Comparison of ENCODE assay signal across 12 cellular contexts in the genomic region with DNA sequence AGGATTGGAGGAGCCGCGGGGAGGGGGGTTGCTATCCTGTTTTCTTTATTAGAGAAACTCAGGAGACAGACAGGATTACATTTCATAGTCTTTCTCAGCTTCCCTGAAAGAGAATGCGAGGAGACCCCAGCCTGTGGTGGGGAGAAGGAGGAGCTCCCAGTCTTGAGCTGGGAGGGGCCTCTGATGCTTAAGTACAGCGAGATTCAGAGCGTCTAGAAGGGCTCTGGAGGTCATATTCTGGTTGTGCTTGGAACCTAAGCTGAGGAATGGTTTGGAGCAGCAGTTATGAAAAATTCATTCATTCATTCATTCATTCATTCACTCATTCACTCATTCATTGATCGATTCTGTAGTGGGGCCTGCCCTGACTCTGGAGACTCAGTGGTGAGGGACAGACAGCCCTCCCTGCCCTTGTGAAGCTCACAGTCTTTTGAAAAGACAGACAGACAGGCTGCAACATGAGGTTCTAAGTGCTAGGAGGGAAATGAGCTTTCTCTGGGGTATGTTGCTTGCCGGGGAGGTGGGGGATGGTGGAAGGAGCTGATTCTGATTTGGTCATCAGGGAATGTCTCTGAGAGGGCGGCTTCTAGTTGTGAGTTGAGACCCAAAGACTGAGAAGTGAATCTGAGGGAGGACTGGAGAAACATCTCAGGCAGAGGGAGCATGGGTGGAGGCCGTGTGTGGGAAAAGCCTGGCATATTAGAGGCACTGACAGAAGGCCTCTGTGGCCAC. TPM values are rescaled to one million over a fixed set of nuclear protein-coding genes. Genes with fewer than 3 reads are reported as not detected.
DNase-seq lines count a peak whose midpoint lies in the region; ATAC-seq, FAIRE-seq and TF ChIP-seq lines count a peak whose summit lies in the region.
"Had no signal": no experiment of that assay in that cellular context is flagged by ENCODE, and none has a peak within 500 bp of the region (broad histone marks: within the 10 kb centered on the region; RNA-seq: fewer than 3 reads in every experiment).

No MANE protein-coding gene starts in this region.

- no peak overlapping the region for H4K91ac ChIP-seq in H9 (ENCODE audit: insufficient read length, low read depth, low read length)

- FAIRE-seq in keratinocyte (lab: Jason Lieb, UNC) (peak; percentile 83), GM19239 (lab: Jason Lieb, UNC) (no peak)

- peaks cover 2% of the 10 kb centered on the region for H3K79me1 ChIP-seq in H9 (ENCODE audit: insufficient read depth, low read depth, low read length, poor library complexity, severe bottlenecking)

- H3K27ac ChIP-seq in H9 (ENCODE audit: insufficient read length, low read depth, low read length) (peak overlapping the region; percentile 82), keratinocyte (ENCODE audit: control insufficient read depth, insufficient read depth, low read length) (peak overlapping the region; percentile 75)

- H3K9me3 ChIP-seq in H9 (ENCODE audit: control insufficient read depth, low read depth, low read length) (no peaks in the 10 kb centered on the region), keratinocyte (ENCODE audit: control insufficient read depth, low read depth, low read length) (no peaks in the 10 kb centered on the region)
- H3K9me3 ChIP-seq: mucosa of descending colon had no signal

- H4K8ac ChIP-seq in H9 (replicated peaks; ENCODE audit: insufficient read length, low read depth, low read length), result no peak overlapping the region

- WGBS in H9 (ENCODE audit: extremely low coverage, insufficient read length, low lambda C conversion rate), result no CpG with 5 or more reads among the region's 9 CpGs

- no peak for TF ChIP-seq CTCF in H9 (conservative IDR thresholded peaks at IDR 0.05)
- TF ChIP-seq CTCF in brain (conservative IDR thresholded peaks at IDR 0.05), result no peak
- TF ChIP-seq CTCF in keratinocyte (optimal IDR thresholded peaks at IDR 0.05 in 1 of 3, IDR thresholded peaks at IDR 0.05 in 1 of 3, conservative IDR thresholded peaks at IDR 0.05 in 1 of 3; ENCODE audit: extremely low read depth in 1 of 3, insufficient read depth in 2 of 3, low read length in 3 of 3), result peak in 2 of 3 experiments; percentile 43 to 52

- peak overlapping the region; percentile 94 for H3K4me2 ChIP-seq in H9 (ENCODE audit: insufficient read depth, insufficient read length, low read length)
- peak overlapping the region; percentile 61 for H3K4me2 ChIP-seq in keratinocyte (ENCODE audit: control insufficient read depth, extremely low read depth, insufficient read depth, low read depth, low read length)

- H3K79me2 ChIP-seq in H9 (ENCODE audit: insufficient read depth, low read length), result peaks cover 27% of the 10 kb centered on the region
- peaks cover 34% of the 10 kb centered on the region for H3K79me2 ChIP-seq in keratinocyte (ENCODE audit: control insufficient read depth, insufficient read depth, low read length)

- no peak overlapping the region for H4K5ac ChIP-seq in H9 (ENCODE audit: insufficient read length, low read depth, low read length)

- dilution Hi-C loops in keratinocyte (cut with MboI; ENCODE audit: extremely low pct_ligation_motif_present, low sequenced_read_pairs), result no loop called here

- H3K27me3 ChIP-seq in H9 (ENCODE audit: insufficient read depth, low read length) (no peaks in the 10 kb centered on the region), keratinocyte (ENCODE audit: control insufficient read depth, extremely low read depth, insufficient read depth, low read length) (no peaks in the 10 kb centered on the region)

- no peak overlapping the region for H2BK20ac ChIP-seq in H9 (ENCODE audit: low read depth, low read length, poor library complexity, severe bottlenecking)

- peak overlapping the region; percentile 54 for H2BK120ac ChIP-seq in H9 (ENCODE audit: low read depth, low read length, poor library complexity, severe bottlenecking)

- peak overlapping the region in 2 of 3 experiments; percentile 54 to 85 for H3K4me3 ChIP-seq in keratinocyte (ENCODE audit: control insufficient read depth in 2 of 3, extremely low read depth in 1 of 3, insufficient read depth in 2 of 3, low read depth in 1 of 3, low read length in 3 of 3)
- H3K4me3 ChIP-seq: mucosa of descending colon had no signal

- peak overlapping the region; percentile 66 for H3K9ac ChIP-seq in H9 (ENCODE audit: extremely low read depth, insufficient read length, low read length)
- H3K9ac ChIP-seq in keratinocyte (ENCODE audit: control insufficient read depth, extremely low read depth, insufficient read depth, low read length), result peak overlapping the region; percentile 91

- H3K27ac Mint-ChIP-seq in H9 (peak overlapping the region; percentile 98), brain (peak overlapping the region in 4 of 5 experiments; percentile 7 to 97 (median 86))

- H4K20me1 ChIP-seq in H9 (ENCODE audit: control insufficient read depth, insufficient read depth, insufficient read length), result peaks cover 3% of the 10 kb centered on the region
- H4K20me1 ChIP-seq in keratinocyte (ENCODE audit: control insufficient read depth, extremely low read depth, insufficient read depth, low read length), result peaks cover 10% of the 10 kb centered on the region

- H3K23ac ChIP-seq in H9 (ENCODE audit: insufficient read length, low read depth, low read length), result no peak overlapping the region

- H3T11ph ChIP-seq in H9 (ENCODE audit: low read length), result no peak overlapping the region

- no peak overlapping the region for H3K4ac ChIP-seq in H9 (ENCODE audit: low read depth, low read length)

- peaks cover 3% of the 10 kb centered on the region for H3K9me1 ChIP-seq in keratinocyte (ENCODE audit: control insufficient read depth, extremely low read depth, insufficient read depth, low read length)

- H2BK12ac ChIP-seq in H9 (ENCODE audit: insufficient read length, low read depth, low read length), result no peak overlapping the region

- no peak overlapping the region for H2AK5ac ChIP-seq in H9 (ENCODE audit: insufficient read length, low read length)

- H3K4me1 Mint-ChIP-seq in H9 (peaks cover 44 to 52% of the 10 kb centered on the region in 2 experiments), brain (peaks cover 52% of the 10 kb centered on the region)

- H2BK15ac ChIP-seq in H9 (ENCODE audit: low read depth, low read length), result no peak overlapping the region

- H3K4me3 Mint-ChIP-seq in H9, result peak overlapping the region; percentile 96 to 99
- peak overlapping the region; percentile 63 to 97 (median 88) for H3K4me3 Mint-ChIP-seq in brain
- H3K4me3 Mint-ChIP-seq: central memory CD8-positive, alpha-beta T cell had no signal

- peaks cover 12% of the 10 kb centered on the region; the same call in 1 of the 2 replicates for H3K4me1 ChIP-seq in H9 (ENCODE audit: insufficient read depth, low read length)
- peaks cover 38% of the 10 kb centered on the region for H3K4me1 ChIP-seq in keratinocyte (ENCODE audit: control insufficient read depth, extremely low read depth, insufficient read depth, low read length)

- H2AFZ ChIP-seq in H9 (ENCODE audit: low read length) (no peak overlapping the region), keratinocyte (ENCODE audit: control insufficient read depth, low read length) (no peak overlapping the region)

- H3K36me3 Mint-ChIP-seq in H9 (ENCODE audit: insufficient read depth in 1 of 3, low read depth in 3 of 3) (peaks cover 0 to 20% (median 19%) of the 10 kb centered on the region in 3 experiments; a peak in 5 of 7 replicates), brain (peaks cover 3% of the 10 kb centered on the region)

- peak overlapping the region; percentile 49; the same call in 1 of the 2 replicates for H3K14ac ChIP-seq in H9 (ENCODE audit: insufficient read depth, low read length)

- no peaks in the 10 kb centered on the region for H3K36me3 ChIP-seq in keratinocyte (ENCODE audit: control insufficient read depth in 2 of 2, extremely low read depth in 1 of 2, insufficient read depth in 2 of 2, low read length in 2 of 2)

- H2BK5ac ChIP-seq in H9 (ENCODE audit: insufficient read length, low read length), result peak overlapping the region; percentile 77

- peaks cover 32% of the 10 kb centered on the region for H3K23me2 ChIP-seq in H9 (ENCODE audit: insufficient read length, low read depth, low read length, poor library complexity, severe bottlenecking)

- H3K56ac ChIP-seq in H9 (ENCODE audit: insufficient read length, low read depth, low read length), result no peak overlapping the region

- peak overlapping the region; percentile 27 for H3K18ac ChIP-seq in H9 (ENCODE audit: insufficient read length, low read depth, low read length)

- DNase-seq in A172 (ENCODE audit: low spot score), result peak; percentile 58
- DNase-seq in H9, result peak; percentile 52
- no peak for DNase-seq in keratinocyte (ENCODE audit: low read depth, low spot score)
- DNase-seq in NCI-H524 (lab: John Stamatoyannopoulos, UW), result no peak
- no peak for DNase-seq in GM19239 (ENCODE audit: insufficient read length, low spot score)
- DNase-seq in NK-92 (lab: John Stamatoyannopoulos, UW; ENCODE audit: unreplicated experiment), result no peak
- DNase-seq: activated CD4-positive, alpha-beta T cell treated with anti-CD3 and anti-CD28 coated beads for 48 hours; mucosa of descending colon; NCI-H345 had no signal

- no peak for ATAC-seq in GM19455 (IDR thresholded peaks at IDR 0.05; ENCODE audit: unreplicated experiment)
- ATAC-seq: mucosa of descending colon had no signal

- H3K27me3 Mint-ChIP-seq in H9 (ENCODE audit: low read depth) (peaks cover 6% of the 10 kb centered on the region), brain (peaks cover 44% of the 10 kb centered on the region)

- H3K9me3 Mint-ChIP-seq in H9 (peaks cover 0 to 2% of the 10 kb centered on the region in 2 experiments; a peak in 1 of 5 replicates), brain (peaks cover 0 to 9% (median 0%) of the 10 kb centered on the region in 5 experiments)
- H3K9me3 Mint-ChIP-seq: central memory CD8-positive, alpha-beta T cell had no signal

RNA-seq across cellular contexts. Expression of gene SPRY4, which starts 2.5 kb away (rescaled TPM):
- 1.9 and 6.7 TPM in 2 replicates for total RNA-seq in A172 (2014; rRNA removed; shearing (Covaris generic))
- 92.4 and 95.9 TPM in 2 replicates for total RNA-seq in H9 (2021)
- polyA plus RNA-seq in brain (ENCODE audit: insufficient read depth, low read depth, low replicate concordance), result 5.3 TPM
- polyA plus RNA-seq in keratinocyte, result 8.4 to 12.3 TPM (median 10.2 TPM) in 3 replicates
- polyA plus RNA-seq in keratinocyte (2011; ENCODE audit: low read depth), result 2.0 TPM
- polyA plus RNA-seq in keratinocyte (2011; cell fraction: cytosol; rRNA removed), result 7.5 and 8.4 TPM in 2 replicates
- polyA plus RNA-seq in keratinocyte (2011; cell fraction: nucleus; rRNA removed), result 37.1 and 45.6 TPM in 2 replicates
- polyA plus RNA-seq in keratinocyte (2012; ENCODE audit: low replicate concordance), result 5.2 and 14.7 TPM in 2 replicates
- polyA minus RNA-seq in keratinocyte, result 12.3 to 54.5 TPM (median 21.9 TPM) in 3 replicates
- 11.9 TPM for polyA minus RNA-seq in keratinocyte (2011; cell fraction: cytosol; rRNA and poly(A)+ RNA removed)
- polyA minus RNA-seq in keratinocyte (2011; cell fraction: nucleus; rRNA and poly(A)+ RNA removed), result 23.4 and 30.3 TPM in 2 replicates

Comparison
In these comparisons a context has a peak if more than half of its experiments do, and no peak if none do; other contexts are left out.
1. DNase-seq: peak in A172 (single experiment) and H9 (single experiment); none in keratinocyte (single experiment), NCI-H524 (0 of 2), GM19239 (single experiment) and NK-92 (single experiment).
2. CTCF ChIP-seq: peak in keratinocyte (2 of 3); none in H9 (single experiment) and brain (0 of 2).
3. RNA of gene SPRY4, which starts 2.5 kb away (total RNA-seq): 92.4 to 95.9 TPM in H9; 1.9 to 6.7 TPM in A172; every median in the first group is over 10 times any median in the second.